In genomic region chr5:140785905-140786686, GRCh38 we compare ENCODE assay signal across 14 cellular contexts. TPM values are rescaled to one million over a fixed set of nuclear protein-coding genes. Genes with fewer than 3 reads are reported as not detected.
DNase-seq lines count a peak whose midpoint lies in the region; ATAC-seq and TF ChIP-seq lines count a peak whose summit lies in the region.
"Had no signal": no experiment of that assay in that cellular context is flagged by ENCODE, and none has a peak within 500 bp of the region (broad histone marks: within the 10 kb centered on the region; RNA-seq: fewer than 3 reads in every experiment).

Gene PCDHA1 (plus strand): TSS chr5:140786140.

- peaks cover 27% of the 10 kb centered on the region for H3K36me3 Mint-ChIP-seq in GM23338 (ENCODE audit: low read depth)
- peaks cover 7% of the 10 kb centered on the region for H3K36me3 Mint-ChIP-seq in chondrocyte (ENCODE audit: low read depth)

- H2AFZ ChIP-seq in GM23338: peak within 1 kb of the TSS; percentile 81

- H3K9me2 ChIP-seq in GM23338 (ENCODE audit: insufficient read depth): no peaks in the 10 kb centered on the region

- H3K4me3 Mint-ChIP-seq in GM23338 (no peak within 1 kb of the TSS), chondrocyte (ENCODE audit: unreplicated experiment) (no peak within 1 kb of the TSS)
- H3K4me3 Mint-ChIP-seq: activated B cell treated with CpG ODN at 0.5 μM for 24 hours, memory B cell had no signal

- in situ Hi-C loops in GM13976 (cut with MboI; ENCODE audit: low sequenced_read_pairs, unreplicated experiment): no loop called here

- TF ChIP-seq CTCF in 22Rv1 (IDR thresholded peaks at IDR 0.05) (peak; percentile 71), GM23338 (conservative IDR thresholded peaks at IDR 0.05; ENCODE audit: low read depth in 2 of 2) (peak; percentile 76), chondrocyte (IDR thresholded peaks at IDR 0.05) (no peak), GM13976 (IDR thresholded peaks at IDR 0.05; ENCODE audit: borderline replicate concordance, control extremely low read depth, extremely low read depth, insufficient read depth, missing control alignments) (no peak)

- no peaks in the 10 kb centered on the region; the same call in 1 of the 2 replicates for H3K36me3 ChIP-seq in GM23338 (ENCODE audit: insufficient read depth)
- H3K36me3 ChIP-seq: BLaER1 treated with 17β-estradiol and CSF1 and Interleukin-3, amounts not matched to agents 10 nM and 100 nM had no signal

- H3K27ac ChIP-seq in 22Rv1 (no peak within 1 kb of the TSS), GM23338 (ENCODE audit: low read depth) (no peak within 1 kb of the TSS)
- H3K27ac ChIP-seq: BLaER1 treated with 17β-estradiol and CSF1 and Interleukin-3, amounts not matched to agents 10 nM and 100 nM had no signal

- no peaks in the 10 kb centered on the region for H3F3A ChIP-seq in GM23338 (replicated peaks; ENCODE audit: low read depth)

- H3K27me3 Mint-ChIP-seq in GM23338 (ENCODE audit: insufficient read depth, low read depth, poor library complexity): no peaks in the 10 kb centered on the region
- no peaks in the 10 kb centered on the region for H3K27me3 Mint-ChIP-seq in chondrocyte (ENCODE audit: low read depth)

- no peak within 1 kb of the TSS for H3K4me3 ChIP-seq in GM23338

- no peak within 1 kb of the TSS for H3K27ac Mint-ChIP-seq in GM23338
- no peak within 1 kb of the TSS for H3K27ac Mint-ChIP-seq in chondrocyte (ENCODE audit: unreplicated experiment)
- H3K27ac Mint-ChIP-seq: activated B cell treated with CpG ODN at 0.5 μM for 24 hours, memory B cell had no signal

- ATAC-seq in GM23338: peak; percentile 25; the same call in 2 of the 3 replicates
- no peak for ATAC-seq in Right ventricle myocardium inferior
- ATAC-seq in HG02642 (IDR thresholded peaks at IDR 0.05; ENCODE audit: poor library complexity, unreplicated experiment): no peak

- no peak within 1 kb of the TSS for H3K4me2 ChIP-seq in GM23338
- H3K4me2 ChIP-seq: BLaER1 treated with 17β-estradiol and CSF1 and Interleukin-3, amounts not matched to agents 10 nM and 100 nM had no signal

- H3K27me3 ChIP-seq in GM23338 (ENCODE audit: insufficient read depth): no peaks in the 10 kb centered on the region
- H3K27me3 ChIP-seq: BLaER1 treated with 17β-estradiol and CSF1 and Interleukin-3, amounts not matched to agents 10 nM and 100 nM had no signal

- H3K4me1 ChIP-seq in GM23338 (ENCODE audit: insufficient read depth): no peaks in the 10 kb centered on the region

- peaks cover 73% of the 10 kb centered on the region for H3K9me3 Mint-ChIP-seq in GM23338
- peaks cover 51% of the 10 kb centered on the region for H3K9me3 Mint-ChIP-seq in chondrocyte (ENCODE audit: low read depth)

- H3K4me1 Mint-ChIP-seq in GM23338 (no peaks in the 10 kb centered on the region), chondrocyte (ENCODE audit: low read depth) (no peaks in the 10 kb centered on the region)
- H3K4me1 Mint-ChIP-seq: activated B cell treated with CpG ODN at 0.5 μM for 24 hours, memory B cell had no signal

- H4K20me1 ChIP-seq in GM23338 (replicated peaks; ENCODE audit: insufficient read depth): no peaks in the 10 kb centered on the region
- H4K20me1 ChIP-seq: BLaER1 treated with 17β-estradiol and CSF1 and Interleukin-3, amounts not matched to agents 10 nM and 100 nM had no signal

- intact Hi-C loops in Right ventricle myocardium inferior (cut with DNase I): no loop called here

- DNase-seq in GM23338 (ENCODE audit: low spot score): peak; percentile 80
- DNase-seq in NCI-H69 (lab: John Stamatoyannopoulos, UW): peak; percentile 80
- peak; percentile 64 for DNase-seq in chondrocyte (ENCODE audit: low spot score)
- no peak for DNase-seq in NCI-H187 treated with DMSO at 0.1 percent for 48 hours (lab: John Stamatoyannopoulos, UW)
- no peak for DNase-seq in GM13976 (ENCODE audit: low spot score)
- DNase-seq in Right ventricle myocardium inferior (ENCODE audit: missing footprints): no peak
- DNase-seq: activated B cell treated with CpG ODN at 0.5 μM for 24 hours; activated effector memory CD4-positive, alpha-beta T cell treated with anti-CD3 and anti-CD28 coated beads, Interleukin-2, amount 50 U/mL, for 16 hours; cerebellar nuclear complex had no signal

- H3K79me2 ChIP-seq in GM23338 (replicated peaks; ENCODE audit: insufficient read depth): no peaks in the 10 kb centered on the region

TF ChIP-seq in GM23338, 12 proteins besides CTCF, POLR2A, EP300 and RAD21 (continues in another document):
- TF ChIP-seq NANOG (IDR thresholded peaks at IDR 0.05; ENCODE audit: borderline replicate concordance) (no peak), EZH2phosphoT487 (IDR thresholded peaks at IDR 0.05; ENCODE audit: unreplicated experiment) (no peak), CREB1 (CRISPR knock-in tag; IDR thresholded peaks at IDR 0.05; ENCODE audit: low read depth) (no peak), JUNB (IDR thresholded peaks at IDR 0.05; ENCODE audit: unreplicated experiment) (no peak), ZNF331 (CRISPR knock-in tag; IDR thresholded peaks at IDR 0.05; ENCODE audit: low read depth) (no peak), EZH2 (IDR thresholded peaks at IDR 0.05; ENCODE audit: low read depth, unreplicated experiment) (no peak)
- TF ChIP-seq, protein P1, sequence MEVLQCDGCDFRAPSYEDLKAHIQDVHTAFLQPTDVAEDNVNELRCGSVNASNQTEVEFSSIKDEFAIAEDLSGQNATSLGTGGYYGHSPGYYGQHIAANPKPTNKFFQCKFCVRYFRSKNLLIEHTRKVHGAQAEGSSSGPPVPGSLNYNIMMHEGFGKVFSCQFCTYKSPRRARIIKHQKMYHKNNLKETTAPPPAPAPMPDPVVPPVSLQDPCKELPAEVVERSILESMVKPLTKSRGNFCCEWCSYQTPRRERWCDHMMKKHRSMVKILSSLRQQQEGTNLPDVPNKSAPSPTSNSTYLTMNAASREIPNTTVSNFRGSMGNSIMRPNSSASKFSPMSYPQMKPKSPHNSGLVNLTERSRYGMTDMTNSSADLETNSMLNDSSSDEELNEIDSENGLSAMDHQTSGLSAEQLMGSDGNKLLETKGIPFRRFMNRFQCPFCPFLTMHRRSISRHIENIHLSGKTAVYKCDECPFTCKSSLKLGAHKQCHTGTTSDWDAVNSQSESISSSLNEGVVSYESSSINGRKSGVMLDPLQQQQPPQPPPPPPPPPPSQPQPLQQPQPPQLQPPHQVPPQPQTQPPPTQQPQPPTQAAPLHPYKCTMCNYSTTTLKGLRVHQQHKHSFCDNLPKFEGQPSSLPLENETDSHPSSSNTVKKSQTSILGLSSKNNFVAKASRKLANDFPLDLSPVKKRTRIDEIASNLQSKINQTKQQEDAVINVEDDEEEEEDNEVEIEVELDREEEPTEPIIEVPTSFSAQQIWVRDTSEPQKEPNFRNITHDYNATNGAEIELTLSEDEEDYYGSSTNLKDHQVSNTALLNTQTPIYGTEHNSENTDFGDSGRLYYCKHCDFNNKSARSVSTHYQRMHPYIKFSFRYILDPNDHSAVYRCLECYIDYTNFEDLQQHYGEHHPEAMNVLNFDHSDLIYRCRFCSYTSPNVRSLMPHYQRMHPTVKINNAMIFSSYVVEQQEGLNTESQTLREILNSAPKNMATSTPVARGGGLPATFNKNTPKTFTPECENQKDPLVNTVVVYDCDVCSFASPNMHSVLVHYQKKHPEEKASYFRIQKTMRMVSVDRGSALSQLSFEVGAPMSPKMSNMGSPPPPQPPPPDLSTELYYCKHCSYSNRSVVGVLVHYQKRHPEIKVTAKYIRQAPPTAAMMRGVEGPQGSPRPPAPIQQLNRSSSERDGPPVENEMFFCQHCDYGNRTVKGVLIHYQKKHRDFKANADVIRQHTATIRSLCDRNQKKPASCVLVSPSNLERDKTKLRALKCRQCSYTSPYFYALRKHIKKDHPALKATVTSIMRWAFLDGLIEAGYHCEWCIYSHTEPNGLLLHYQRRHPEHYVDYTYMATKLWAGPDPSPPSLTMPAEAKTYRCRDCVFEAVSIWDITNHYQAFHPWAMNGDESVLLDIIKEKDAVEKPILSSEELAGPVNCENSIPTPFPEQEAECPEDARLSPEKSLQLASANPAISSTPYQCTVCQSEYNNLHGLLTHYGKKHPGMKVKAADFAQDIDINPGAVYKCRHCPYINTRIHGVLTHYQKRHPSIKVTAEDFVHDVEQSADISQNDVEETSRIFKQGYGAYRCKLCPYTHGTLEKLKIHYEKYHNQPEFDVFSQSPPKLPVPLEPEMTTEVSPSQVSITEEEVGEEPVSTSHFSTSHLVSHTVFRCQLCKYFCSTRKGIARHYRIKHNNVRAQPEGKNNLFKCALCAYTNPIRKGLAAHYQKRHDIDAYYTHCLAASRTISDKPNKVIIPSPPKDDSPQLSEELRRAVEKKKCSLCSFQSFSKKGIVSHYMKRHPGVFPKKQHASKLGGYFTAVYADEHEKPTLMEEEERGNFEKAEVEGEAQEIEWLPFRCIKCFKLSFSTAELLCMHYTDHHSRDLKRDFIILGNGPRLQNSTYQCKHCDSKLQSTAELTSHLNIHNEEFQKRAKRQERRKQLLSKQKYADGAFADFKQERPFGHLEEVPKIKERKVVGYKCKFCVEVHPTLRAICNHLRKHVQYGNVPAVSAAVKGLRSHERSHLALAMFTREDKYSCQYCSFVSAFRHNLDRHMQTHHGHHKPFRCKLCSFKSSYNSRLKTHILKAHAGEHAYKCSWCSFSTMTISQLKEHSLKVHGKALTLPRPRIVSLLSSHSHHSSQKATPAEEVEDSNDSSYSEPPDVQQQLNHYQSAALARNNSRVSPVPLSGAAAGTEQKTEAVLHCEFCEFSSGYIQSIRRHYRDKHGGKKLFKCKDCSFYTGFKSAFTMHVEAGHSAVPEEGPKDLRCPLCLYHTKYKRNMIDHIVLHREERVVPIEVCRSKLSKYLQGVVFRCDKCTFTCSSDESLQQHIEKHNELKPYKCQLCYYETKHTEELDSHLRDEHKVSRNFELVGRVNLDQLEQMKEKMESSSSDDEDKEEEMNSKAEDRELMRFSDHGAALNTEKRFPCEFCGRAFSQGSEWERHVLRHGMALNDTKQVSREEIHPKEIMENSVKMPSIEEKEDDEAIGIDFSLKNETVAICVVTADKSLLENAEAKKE (CRISPR knock-in tag; IDR thresholded peaks at IDR 0.05): no peak

RNA-seq across cellular contexts. Expression of gene PCDHA1, which starts in this region (rescaled TPM):
- 1.6 and 3.2 TPM in 2 replicates for total RNA-seq in GM23338 (2014; rRNA removed; shearing (Covaris generic))
- polyA plus RNA-seq in GM23338 (2016; fragmentation: Nextera tagmentation; extraction: Ambion mirVana): 0.52 and 0.81 TPM in 2 replicates
- not detected in 3 replicates for total RNA-seq in chondrocyte
- not detected for total RNA-seq in Right ventricle myocardium inferior
- total RNA-seq: activated B cell treated with CpG ODN at 0.5 μM for 24 hours, fibroblast of villous mesenchyme had no signal

Comparison
In these comparisons a context has a peak if more than half of its experiments do, and no peak if none do; other contexts are left out.
1. Peak in DNase-seq in chondrocyte; RNA of the gene not detected or under 1 TPM.
2. CTCF ChIP-seq: peak in 22Rv1 (single experiment) and GM23338 (2 of 2); none in chondrocyte (single experiment) and GM13976 (single experiment).
3. DNase-seq: peak in GM23338 (single experiment) and NCI-H69 (single experiment); none in NCI-H187 treated with DMSO at 0.1 percent for 48 hours (single experiment), GM13976 (single experiment) and Right ventricle myocardium inferior (single experiment).